In the genomic region with DNA sequence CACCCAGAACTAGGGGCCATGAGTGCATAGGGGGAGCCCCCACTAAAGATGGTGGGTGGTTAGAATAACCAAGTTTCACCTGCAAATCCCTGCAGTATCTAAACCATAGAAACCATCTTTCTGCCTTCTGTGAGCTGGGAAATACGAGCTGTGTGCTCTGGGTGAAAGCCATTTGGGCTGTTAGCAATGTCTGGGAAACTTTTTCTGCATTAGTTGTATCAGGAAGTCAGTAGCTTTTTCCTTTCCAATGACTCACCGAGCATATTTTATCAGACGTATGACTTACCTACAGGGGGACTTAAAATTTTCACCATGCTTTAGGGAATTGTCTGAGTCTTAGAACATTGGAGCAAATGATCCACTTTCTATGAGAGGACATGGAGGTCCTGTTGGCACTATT, we compare ENCODE assay signal across 17 cellular contexts.
DNase-seq lines count a peak whose midpoint lies in the region; FAIRE-seq and TF ChIP-seq lines count a peak whose summit lies in the region.
"Had no signal": no experiment of that assay in that cellular context is flagged by ENCODE, and none has a peak within 500 bp of the region (broad histone marks: within the 10 kb centered on the region; RNA-seq: fewer than 3 reads in every experiment).

No MANE protein-coding gene starts in this region.

- no CpG with 5 or more reads among the region's 3 CpGs for WGBS in trophoblast cell (ENCODE audit: extremely low coverage, insufficient coverage, insufficient read length)

- no peak overlapping the region for H3K27ac Mint-ChIP-seq in activated T-helper 1 cell treated with anti-CD3 and anti-CD28 coated beads, Interleukin-12 subunit alpha, Interleukin-12 subunit beta, Interleukin-2, Interleukin-4 antibody, amounts not matched to agents 30 ng/mL and 10 ng/mL and 1 ng/mL, durations not matched to agents 14 hours and 24 hours and 36 hours
- H3K27ac Mint-ChIP-seq: B cell; CD4-positive, alpha-beta memory T cell had no signal

- H2BK5ac ChIP-seq in trophoblast cell (ENCODE audit: low read depth, low read length, poor library complexity), result no peak overlapping the region

- dilution Hi-C loops in endothelial cell of umbilical vein (cut with MboI; ENCODE audit: extremely low pct_ligation_motif_present, low sequenced_read_pairs), result no loop called here

- no peak overlapping the region for H3K18ac ChIP-seq in trophoblast cell (ENCODE audit: low read length)

- H3K79me1 ChIP-seq in trophoblast cell (ENCODE audit: low read length), result no peaks in the 10 kb centered on the region

- BruUV-seq in endothelial cell of umbilical vein (replicated peaks; lab: Mats Ljungman, UMichigan), result no TSS peak

- no peaks in the 10 kb centered on the region for H3K9me1 ChIP-seq in endothelial cell of umbilical vein (replicated peaks; ENCODE audit: control insufficient read depth, extremely low read depth, insufficient read depth, low read length)

- H4K20me1 ChIP-seq in endothelial cell of umbilical vein (replicated peaks; ENCODE audit: control insufficient read depth, extremely low read depth, insufficient read depth, low read length), result no peaks in the 10 kb centered on the region

- H4K12ac ChIP-seq in trophoblast cell (ENCODE audit: low read depth, low read length), result no peak overlapping the region

- H3K4me1 ChIP-seq in endothelial cell of umbilical vein (ENCODE audit: control insufficient read depth, extremely low read depth, insufficient read depth, low read length) (peaks cover 27% of the 10 kb centered on the region), trophoblast cell (ENCODE audit: control insufficient read depth in 1 of 2, insufficient read depth in 2 of 2, low read length in 2 of 2) (peaks cover 5 to 6% of the 10 kb centered on the region in 2 experiments)

- H3K27ac ChIP-seq in endothelial cell of umbilical vein (ENCODE audit: insufficient read depth, low read depth, low read length) (peak overlapping the region; percentile 24), trophoblast cell (ENCODE audit: low read depth, low read length) (no peak overlapping the region)
- H3K27ac ChIP-seq: C4-2B, GM23248 had no signal

- FAIRE-seq in endothelial cell of umbilical vein (lab: Jason Lieb, UNC), result no peak
- FAIRE-seq: A204.1, D721Med, H54 had no signal

- H3K27me3 ChIP-seq in endothelial cell of umbilical vein (ENCODE audit: control insufficient read depth in 2 of 2, insufficient read depth in 2 of 2, low read length in 2 of 2) (no peaks in the 10 kb centered on the region), trophoblast cell (ENCODE audit: insufficient read depth, low read length) (no peaks in the 10 kb centered on the region)

- no peak overlapping the region for H4K8ac ChIP-seq in trophoblast cell (ENCODE audit: low read depth, low read length)

- DNase-seq in EL (peak; percentile 33), astrocyte of the hippocampus (ENCODE audit: low read depth, low spot score) (peak; percentile 21), endothelial cell of umbilical vein (ENCODE audit: low read depth, low spot score) (no peak), trophoblast cell (peak in 1 of 2 donors; percentile 41), NOMO-1 treated with DMSO at 0.1 percent for 48 hours (lab: John Stamatoyannopoulos, UW; ENCODE audit: unreplicated experiment) (no peak), C1 segment of cervical spinal cord (lab: John Stamatoyannopoulos, UW) (no peak), LoVo (ENCODE audit: low spot score) (no peak)
- DNase-seq in activated T-helper 1 cell treated with anti-CD3 and anti-CD28 coated beads, Interleukin-12 subunit alpha, Interleukin-12 subunit beta, Interleukin-2, Interleukin-4 antibody, amounts not matched to agents 30 ng/mL and 10 ng/mL and 1 ng/mL, durations not matched to agents 14 hours and 24 hours and 36 hours (ENCODE audit: low spot score), result no peak
- DNase-seq: CD4-positive, alpha-beta memory T cell; DMS153; DMS79 treated with DMSO at 0.1 percent for 48 hours; GM23248 had no signal

- no peaks in the 10 kb centered on the region for H3K9me3 Mint-ChIP-seq in activated T-helper 1 cell treated with anti-CD3 and anti-CD28 coated beads, Interleukin-12 subunit alpha, Interleukin-12 subunit beta, Interleukin-2, Interleukin-4 antibody, amounts not matched to agents 30 ng/mL and 10 ng/mL and 1 ng/mL, durations not matched to agents 14 hours and 24 hours and 36 hours

- H3K14ac ChIP-seq in trophoblast cell (ENCODE audit: low read length), result no peak overlapping the region

- H3K27me3 Mint-ChIP-seq in activated T-helper 1 cell treated with anti-CD3 and anti-CD28 coated beads, Interleukin-12 subunit alpha, Interleukin-12 subunit beta, Interleukin-2, Interleukin-4 antibody, amounts not matched to agents 30 ng/mL and 10 ng/mL and 1 ng/mL, durations not matched to agents 14 hours and 24 hours and 36 hours (ENCODE audit: insufficient read depth), result no peaks in the 10 kb centered on the region

- H3K36me3 ChIP-seq in endothelial cell of umbilical vein (ENCODE audit: control insufficient read depth in 2 of 2, extremely low read depth in 1 of 2, insufficient read depth in 2 of 2, low read length in 2 of 2) (no peaks in the 10 kb centered on the region), trophoblast cell (ENCODE audit: control insufficient read depth in 1 of 2, insufficient read depth in 2 of 2, low read length in 2 of 2) (no peaks in the 10 kb centered on the region)

- H3K4me3 ChIP-seq in endothelial cell of umbilical vein (replicated peaks in 1 of 3; ENCODE audit: insufficient read depth in 1 of 3, low read depth in 1 of 3, low read length in 3 of 3) (no peak overlapping the region), trophoblast cell (ENCODE audit: low read depth, low read length) (no peak overlapping the region)
- H3K4me3 ChIP-seq: GM23248 had no signal

- H2AK5ac ChIP-seq in trophoblast cell (ENCODE audit: low read length), result no peak overlapping the region

- no peak for TF ChIP-seq POLR2A in endothelial cell of umbilical vein (IDR thresholded peaks at IDR 0.05; ENCODE audit: low read depth, low read length)

- no peaks in the 10 kb centered on the region for H3K4me1 Mint-ChIP-seq in activated T-helper 1 cell treated with anti-CD3 and anti-CD28 coated beads, Interleukin-12 subunit alpha, Interleukin-12 subunit beta, Interleukin-2, Interleukin-4 antibody, amounts not matched to agents 30 ng/mL and 10 ng/mL and 1 ng/mL, durations not matched to agents 14 hours and 24 hours and 36 hours (ENCODE audit: low read depth)
- H3K4me1 Mint-ChIP-seq: B cell; CD4-positive, alpha-beta memory T cell had no signal

- H3K36me3 Mint-ChIP-seq in activated T-helper 1 cell treated with anti-CD3 and anti-CD28 coated beads, Interleukin-12 subunit alpha, Interleukin-12 subunit beta, Interleukin-2, Interleukin-4 antibody, amounts not matched to agents 30 ng/mL and 10 ng/mL and 1 ng/mL, durations not matched to agents 14 hours and 24 hours and 36 hours (ENCODE audit: low read depth), result no peaks in the 10 kb centered on the region
- H3K36me3 Mint-ChIP-seq: CD4-positive, alpha-beta memory T cell had no signal

- CTCF ChIA-PET in endothelial cell of umbilical vein (lab: Charles Lee), result interaction anchor here (1.0 to 1.7 kb wide), 3 partner anchors 10 to 111 kb away, joined by 3 to 5 read pairs (median 3); no protein-coding TSS in a partner anchor

- intact Hi-C loops in endothelial cell of umbilical vein (cut with micrococcal nuclease), result loop anchor here (5.0 kb wide), 1 partner anchor 109 kb away; no protein-coding TSS in a partner anchor
- intact Hi-C loops in activated T-helper 1 cell treated with anti-CD3 and anti-CD28 coated beads, Interleukin-12 subunit alpha, Interleukin-12 subunit beta, Interleukin-2, Interleukin-4 antibody, amounts not matched to agents 30 ng/mL and 10 ng/mL and 1 ng/mL, durations not matched to agents 14 hours and 24 hours and 36 hours (cut with micrococcal nuclease), result no loop called here

- no peak overlapping the region for H2AFZ ChIP-seq in endothelial cell of umbilical vein (ENCODE audit: low read depth, low read length)
- no peak overlapping the region for H2AFZ ChIP-seq in trophoblast cell (ENCODE audit: insufficient read depth, low read length, poor library complexity)
- H2AFZ ChIP-seq: GM23248 had no signal

- peak overlapping the region; percentile 30 for H3K4me2 ChIP-seq in endothelial cell of umbilical vein (ENCODE audit: insufficient read depth, low read length)
- H3K4me2 ChIP-seq in trophoblast cell (ENCODE audit: low read length), result no peak overlapping the region

- H3K23ac ChIP-seq in trophoblast cell (ENCODE audit: low read length), result no peak overlapping the region

- no peak overlapping the region for H3K9ac ChIP-seq in endothelial cell of umbilical vein (replicated peaks; ENCODE audit: extremely low read depth, insufficient read depth, low read length)
- H3K9ac ChIP-seq in trophoblast cell (ENCODE audit: low read length), result no peak overlapping the region
- H3K9ac ChIP-seq: GM23248 had no signal

- H2BK120ac ChIP-seq in trophoblast cell (ENCODE audit: insufficient read depth, low read length, poor library complexity), result peak overlapping the region; percentile 44

- no peak overlapping the region for H2BK12ac ChIP-seq in trophoblast cell (ENCODE audit: low read length)

- no peak overlapping the region for H3K4me3 Mint-ChIP-seq in activated T-helper 1 cell treated with anti-CD3 and anti-CD28 coated beads, Interleukin-12 subunit alpha, Interleukin-12 subunit beta, Interleukin-2, Interleukin-4 antibody, amounts not matched to agents 30 ng/mL and 10 ng/mL and 1 ng/mL, durations not matched to agents 14 hours and 24 hours and 36 hours
- H3K4me3 Mint-ChIP-seq: B cell; CD4-positive, alpha-beta memory T cell had no signal

- POLR2A ChIA-PET in endothelial cell of umbilical vein (lab: Charles Lee), result no interaction called here

- H3K79me2 ChIP-seq in endothelial cell of umbilical vein (ENCODE audit: control insufficient read depth, insufficient read depth, low read length), result no peaks in the 10 kb centered on the region
- H3K79me2 ChIP-seq in trophoblast cell (ENCODE audit: control insufficient read depth, insufficient read depth, low read length, poor library complexity), result no peaks in the 10 kb centered on the region

- no peak for TF ChIP-seq CTCF in endothelial cell of umbilical vein (IDR thresholded peaks at IDR 0.05; ENCODE audit: extremely low read depth in 1 of 2, insufficient read depth in 1 of 2, low read depth in 1 of 2, low read length in 2 of 2)

- H3K9me3 ChIP-seq in endothelial cell of umbilical vein (replicated peaks; ENCODE audit: control insufficient read depth, insufficient read depth, low read length), result no peaks in the 10 kb centered on the region
- no peaks in the 10 kb centered on the region for H3K9me3 ChIP-seq in trophoblast cell (ENCODE audit: insufficient read depth, low read depth, low read length)

- H3K4ac ChIP-seq in trophoblast cell (ENCODE audit: low read depth, low read length), result no peak overlapping the region

- H4K91ac ChIP-seq in trophoblast cell (ENCODE audit: low read depth, low read length), result no peak overlapping the region

TF ChIP-seq in endothelial cell of umbilical vein, 7 proteins besides CTCF, POLR2A, EP300 and RAD21:
- TF ChIP-seq, protein P1, sequence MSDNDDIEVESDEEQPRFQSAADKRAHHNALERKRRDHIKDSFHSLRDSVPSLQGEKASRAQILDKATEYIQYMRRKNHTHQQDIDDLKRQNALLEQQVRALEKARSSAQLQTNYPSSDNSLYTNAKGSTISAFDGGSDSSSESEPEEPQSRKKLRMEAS (IDR thresholded peaks at IDR 0.05; ENCODE audit: insufficient read depth, insufficient read length), result no peak
- peak; percentile 38 for TF ChIP-seq FOS (IDR thresholded peaks at IDR 0.05; ENCODE audit: borderline replicate concordance, insufficient read depth, low read length)
TF ChIP-seq in endothelial cell of umbilical vein: peak in this region for 1.

Comparison
In these comparisons a context has a peak if more than half of its experiments do, and no peak if none do; other contexts are left out.
1. DNase-seq: peak in EL (single experiment) and astrocyte of the hippocampus (single experiment); none in endothelial cell of umbilical vein (single experiment), NOMO-1 treated with DMSO at 0.1 percent for 48 hours (single experiment), activated T-helper 1 cell treated with anti-CD3 and anti-CD28 coated beads, Interleukin-12 subunit alpha, Interleukin-12 subunit beta, Interleukin-2, Interleukin-4 antibody, amounts not matched to agents 30 ng/mL and 10 ng/mL and 1 ng/mL, durations not matched to agents 14 hours and 24 hours and 36 hours (single experiment), C1 segment of cervical spinal cord (0 of 14) and LoVo (single experiment).